10 cellular contexts compared by ENCODE assay signal in genomic region chr1:61379693-61380092, GRCh38.
"Had no signal": no experiment of that assay in that cellular context is flagged by ENCODE, and none has a peak within 500 bp of the region (broad histone marks: within the 10 kb centered on the region; RNA-seq: fewer than 3 reads in every experiment).

No MANE protein-coding gene starts in this region.

- H3K4me3 Mint-ChIP-seq: HFFc6 had no signal

- H3K36me3 ChIP-seq: HAP-1 had no signal

- H3K4me3 ChIP-seq: GM23248, HAP-1, K562 had no signal

- H3K27ac Mint-ChIP-seq: HFFc6 had no signal

- H3K27ac ChIP-seq: GM23248, HL-60 had no signal

- H3K9me3 Mint-ChIP-seq: HFFc6 had no signal

- H3K9me3 ChIP-seq: HAP-1 had no signal

- DNase-seq: GM23248, GOT3, H7, HFFc6, IMR-90, KG1 had no signal

- H3K9ac ChIP-seq: GM23248 had no signal

- ATAC-seq: HCT116, K562 had no signal
